In the genomic region with DNA sequence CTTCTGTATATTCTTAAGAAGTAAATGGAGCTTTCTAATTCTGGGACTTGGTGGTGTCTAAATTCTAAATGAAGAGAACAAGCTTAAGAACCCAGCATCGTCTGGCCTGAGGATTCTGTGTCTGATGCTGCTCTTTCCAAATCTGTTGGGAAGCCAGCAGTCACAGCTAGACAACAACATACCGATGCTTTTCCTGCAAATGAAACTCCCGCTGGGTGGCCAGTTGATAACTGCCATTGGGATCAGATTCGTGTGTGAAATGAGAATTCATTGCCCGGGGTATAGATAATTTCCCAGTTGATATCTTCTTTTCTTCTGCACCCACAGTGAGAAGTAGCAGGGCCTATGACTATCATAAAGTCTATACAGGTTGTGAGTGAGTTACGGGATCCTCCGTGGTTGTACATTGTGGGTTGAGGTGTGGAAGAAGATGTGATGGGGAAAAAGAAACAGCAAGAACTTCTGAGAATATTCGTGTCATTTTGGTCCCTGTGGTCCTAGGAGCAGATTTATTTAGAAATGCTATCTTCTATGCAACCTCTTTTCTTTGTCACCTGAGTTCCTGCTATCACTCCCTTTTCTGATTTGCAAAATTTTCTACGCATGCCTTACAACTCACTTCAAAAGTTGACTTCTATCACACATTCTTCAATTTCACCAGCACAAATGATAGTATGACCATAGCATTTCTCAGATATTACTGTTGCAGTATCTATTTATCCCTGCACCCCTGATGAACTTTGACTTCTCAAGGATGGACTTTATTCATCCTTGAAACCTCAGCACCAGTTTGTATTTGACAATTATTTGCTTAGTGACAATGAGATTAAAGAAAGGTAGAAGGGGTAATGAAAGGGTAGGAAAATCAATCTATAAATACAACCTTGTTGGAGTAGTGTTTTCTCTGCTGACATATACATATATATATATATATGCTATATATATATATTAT, we compare ENCODE assay signal across 1 cellular context.
A peak's percentile ranks its signal among the peaks of the same experiment; 100 is the strongest.
TF ChIP-seq lines count a peak whose summit lies in the region.

No MANE protein-coding gene starts in this region.

TF ChIP-seq in HepG2, 621 proteins besides CTCF, POLR2A, EP300 and RAD21 (continued from another document):
- TF ChIP-seq ZNF83 (CRISPR knock-in tag; IDR thresholded peaks at IDR 0.05; ENCODE audit: borderline replicate concordance), result no peak
- TF ChIP-seq MAZ (IDR thresholded peaks at IDR 0.05; ENCODE audit: borderline replicate concordance, low read depth, low read length), result no peak
- TF ChIP-seq MAZ (CRISPR knock-in tag; IDR thresholded peaks at IDR 0.05; ENCODE audit: low read depth), result no peak
- no peak for TF ChIP-seq NR2F6 (IDR thresholded peaks at IDR 0.05)
- TF ChIP-seq NR2F6 (CRISPR knock-in tag; IDR thresholded peaks at IDR 0.05), result 0 out of 2 replicates have a peak, but pooled peaks have one; percentile 10
- TF ChIP-seq SAP130 (CRISPR knock-in tag; IDR thresholded peaks at IDR 0.05; ENCODE audit: low read depth), result no peak
- no peak for TF ChIP-seq ZNF354B (CRISPR knock-in tag; IDR thresholded peaks at IDR 0.05)
- TF ChIP-seq, protein P1, sequence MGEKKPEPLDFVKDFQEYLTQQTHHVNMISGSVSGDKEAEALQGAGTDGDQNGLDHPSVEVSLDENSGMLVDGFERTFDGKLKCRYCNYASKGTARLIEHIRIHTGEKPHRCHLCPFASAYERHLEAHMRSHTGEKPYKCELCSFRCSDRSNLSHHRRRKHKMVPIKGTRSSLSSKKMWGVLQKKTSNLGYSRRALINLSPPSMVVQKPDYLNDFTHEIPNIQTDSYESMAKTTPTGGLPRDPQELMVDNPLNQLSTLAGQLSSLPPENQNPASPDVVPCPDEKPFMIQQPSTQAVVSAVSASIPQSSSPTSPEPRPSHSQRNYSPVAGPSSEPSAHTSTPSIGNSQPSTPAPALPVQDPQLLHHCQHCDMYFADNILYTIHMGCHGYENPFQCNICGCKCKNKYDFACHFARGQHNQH (CRISPR knock-in tag; IDR thresholded peaks at IDR 0.05), result no peak
- TF ChIP-seq ZSCAN30 (CRISPR knock-in tag; IDR thresholded peaks at IDR 0.05), result no peak
- no peak for TF ChIP-seq GPN1 (CRISPR knock-in tag; IDR thresholded peaks at IDR 0.05; ENCODE audit: borderline replicate concordance)
- no peak for TF ChIP-seq ZNF101 (CRISPR knock-in tag; IDR thresholded peaks at IDR 0.05; ENCODE audit: borderline replicate concordance, low read depth)
- no peak for TF ChIP-seq SOX5 (CRISPR knock-in tag; IDR thresholded peaks at IDR 0.05; ENCODE audit: borderline replicate concordance)
- no peak for TF ChIP-seq ZNF616 (CRISPR knock-in tag; IDR thresholded peaks at IDR 0.05; ENCODE audit: low read depth)
- TF ChIP-seq, protein P2, sequence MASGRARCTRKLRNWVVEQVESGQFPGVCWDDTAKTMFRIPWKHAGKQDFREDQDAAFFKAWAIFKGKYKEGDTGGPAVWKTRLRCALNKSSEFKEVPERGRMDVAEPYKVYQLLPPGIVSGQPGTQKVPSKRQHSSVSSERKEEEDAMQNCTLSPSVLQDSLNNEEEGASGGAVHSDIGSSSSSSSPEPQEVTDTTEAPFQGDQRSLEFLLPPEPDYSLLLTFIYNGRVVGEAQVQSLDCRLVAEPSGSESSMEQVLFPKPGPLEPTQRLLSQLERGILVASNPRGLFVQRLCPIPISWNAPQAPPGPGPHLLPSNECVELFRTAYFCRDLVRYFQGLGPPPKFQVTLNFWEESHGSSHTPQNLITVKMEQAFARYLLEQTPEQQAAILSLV (CRISPR knock-in tag; IDR thresholded peaks at IDR 0.05; ENCODE audit: borderline replicate concordance), result no peak
- peak; percentile 15; the same call in 1 of the 2 replicates for TF ChIP-seq IRF2 (CRISPR knock-in tag; IDR thresholded peaks at IDR 0.05)
- TF ChIP-seq RARA (CRISPR knock-in tag; IDR thresholded peaks at IDR 0.05), result no peak
- TF ChIP-seq SNRNP70 (IDR thresholded peaks at IDR 0.05; ENCODE audit: low read depth, low read length), result no peak
- TF ChIP-seq NFYB (CRISPR knock-in tag; IDR thresholded peaks at IDR 0.05), result no peak
- no peak for TF ChIP-seq ISL2 (CRISPR knock-in tag; IDR thresholded peaks at IDR 0.05)
- 0 out of 2 replicates have a peak, but pooled peaks have one; percentile 1 for TF ChIP-seq ZNF564 (CRISPR knock-in tag; IDR thresholded peaks at IDR 0.05)
- no peak for TF ChIP-seq MIER2 (CRISPR knock-in tag; IDR thresholded peaks at IDR 0.05)
- TF ChIP-seq ZNF460 (CRISPR knock-in tag; IDR thresholded peaks at IDR 0.05; ENCODE audit: borderline replicate concordance), result no peak
- peak; percentile 54; the same call in 1 of the 2 replicates for TF ChIP-seq POLR2G (IDR thresholded peaks at IDR 0.05; ENCODE audit: low read depth, low read length)
- no peak for TF ChIP-seq ZFYVE20 (CRISPR knock-in tag; IDR thresholded peaks at IDR 0.05; ENCODE audit: borderline replicate concordance, low read depth)
- TF ChIP-seq, protein P3, sequence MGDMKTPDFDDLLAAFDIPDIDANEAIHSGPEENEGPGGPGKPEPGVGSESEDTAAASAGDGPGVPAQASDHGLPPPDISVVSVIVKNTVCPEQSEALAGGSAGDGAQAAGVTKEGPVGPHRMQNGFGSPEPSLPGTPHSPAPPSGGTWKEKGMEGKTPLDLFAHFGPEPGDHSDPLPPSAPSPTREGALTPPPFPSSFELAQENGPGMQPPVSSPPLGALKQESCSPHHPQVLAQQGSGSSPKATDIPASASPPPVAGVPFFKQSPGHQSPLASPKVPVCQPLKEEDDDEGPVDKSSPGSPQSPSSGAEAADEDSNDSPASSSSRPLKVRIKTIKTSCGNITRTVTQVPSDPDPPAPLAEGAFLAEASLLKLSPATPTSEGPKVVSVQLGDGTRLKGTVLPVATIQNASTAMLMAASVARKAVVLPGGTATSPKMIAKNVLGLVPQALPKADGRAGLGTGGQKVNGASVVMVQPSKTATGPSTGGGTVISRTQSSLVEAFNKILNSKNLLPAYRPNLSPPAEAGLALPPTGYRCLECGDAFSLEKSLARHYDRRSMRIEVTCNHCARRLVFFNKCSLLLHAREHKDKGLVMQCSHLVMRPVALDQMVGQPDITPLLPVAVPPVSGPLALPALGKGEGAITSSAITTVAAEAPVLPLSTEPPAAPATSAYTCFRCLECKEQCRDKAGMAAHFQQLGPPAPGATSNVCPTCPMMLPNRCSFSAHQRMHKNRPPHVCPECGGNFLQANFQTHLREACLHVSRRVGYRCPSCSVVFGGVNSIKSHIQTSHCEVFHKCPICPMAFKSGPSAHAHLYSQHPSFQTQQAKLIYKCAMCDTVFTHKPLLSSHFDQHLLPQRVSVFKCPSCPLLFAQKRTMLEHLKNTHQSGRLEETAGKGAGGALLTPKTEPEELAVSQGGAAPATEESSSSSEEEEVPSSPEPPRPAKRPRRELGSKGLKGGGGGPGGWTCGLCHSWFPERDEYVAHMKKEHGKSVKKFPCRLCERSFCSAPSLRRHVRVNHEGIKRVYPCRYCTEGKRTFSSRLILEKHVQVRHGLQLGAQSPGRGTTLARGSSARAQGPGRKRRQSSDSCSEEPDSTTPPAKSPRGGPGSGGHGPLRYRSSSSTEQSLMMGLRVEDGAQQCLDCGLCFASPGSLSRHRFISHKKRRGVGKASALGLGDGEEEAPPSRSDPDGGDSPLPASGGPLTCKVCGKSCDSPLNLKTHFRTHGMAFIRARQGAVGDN (CRISPR knock-in tag; IDR thresholded peaks at IDR 0.05), result no peak
- TF ChIP-seq TOPORS (CRISPR knock-in tag; IDR thresholded peaks at IDR 0.05), result no peak
- TF ChIP-seq, protein P4, sequence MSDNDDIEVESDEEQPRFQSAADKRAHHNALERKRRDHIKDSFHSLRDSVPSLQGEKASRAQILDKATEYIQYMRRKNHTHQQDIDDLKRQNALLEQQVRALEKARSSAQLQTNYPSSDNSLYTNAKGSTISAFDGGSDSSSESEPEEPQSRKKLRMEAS (IDR thresholded peaks at IDR 0.05), result no peak
- 0 out of 2 replicates have a peak, but pooled peaks have one; percentile 29 for TF ChIP-seq HMG20A (CRISPR knock-in tag; IDR thresholded peaks at IDR 0.05; ENCODE audit: borderline replicate concordance)
- TF ChIP-seq, protein P5, sequence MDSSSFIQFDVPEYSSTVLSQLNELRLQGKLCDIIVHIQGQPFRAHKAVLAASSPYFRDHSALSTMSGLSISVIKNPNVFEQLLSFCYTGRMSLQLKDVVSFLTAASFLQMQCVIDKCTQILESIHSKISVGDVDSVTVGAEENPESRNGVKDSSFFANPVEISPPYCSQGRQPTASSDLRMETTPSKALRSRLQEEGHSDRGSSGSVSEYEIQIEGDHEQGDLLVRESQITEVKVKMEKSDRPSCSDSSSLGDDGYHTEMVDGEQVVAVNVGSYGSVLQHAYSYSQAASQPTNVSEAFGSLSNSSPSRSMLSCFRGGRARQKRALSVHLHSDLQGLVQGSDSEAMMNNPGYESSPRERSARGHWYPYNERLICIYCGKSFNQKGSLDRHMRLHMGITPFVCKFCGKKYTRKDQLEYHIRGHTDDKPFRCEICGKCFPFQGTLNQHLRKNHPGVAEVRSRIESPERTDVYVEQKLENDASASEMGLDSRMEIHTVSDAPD (CRISPR knock-in tag; IDR thresholded peaks at IDR 0.05), result no peak
- TF ChIP-seq KDM6A (CRISPR knock-in tag; IDR thresholded peaks at IDR 0.05; ENCODE audit: low read depth), result no peak
- TF ChIP-seq ZNF225 (CRISPR knock-in tag; IDR thresholded peaks at IDR 0.05), result no peak
- TF ChIP-seq RBFOX2 (IDR thresholded peaks at IDR 0.05; ENCODE audit: low read depth, low read length), result peak; percentile 27; the same call in 1 of the 2 replicates
- no peak for TF ChIP-seq PHF8 (CRISPR knock-in tag; IDR thresholded peaks at IDR 0.05)
- TF ChIP-seq, protein P6, sequence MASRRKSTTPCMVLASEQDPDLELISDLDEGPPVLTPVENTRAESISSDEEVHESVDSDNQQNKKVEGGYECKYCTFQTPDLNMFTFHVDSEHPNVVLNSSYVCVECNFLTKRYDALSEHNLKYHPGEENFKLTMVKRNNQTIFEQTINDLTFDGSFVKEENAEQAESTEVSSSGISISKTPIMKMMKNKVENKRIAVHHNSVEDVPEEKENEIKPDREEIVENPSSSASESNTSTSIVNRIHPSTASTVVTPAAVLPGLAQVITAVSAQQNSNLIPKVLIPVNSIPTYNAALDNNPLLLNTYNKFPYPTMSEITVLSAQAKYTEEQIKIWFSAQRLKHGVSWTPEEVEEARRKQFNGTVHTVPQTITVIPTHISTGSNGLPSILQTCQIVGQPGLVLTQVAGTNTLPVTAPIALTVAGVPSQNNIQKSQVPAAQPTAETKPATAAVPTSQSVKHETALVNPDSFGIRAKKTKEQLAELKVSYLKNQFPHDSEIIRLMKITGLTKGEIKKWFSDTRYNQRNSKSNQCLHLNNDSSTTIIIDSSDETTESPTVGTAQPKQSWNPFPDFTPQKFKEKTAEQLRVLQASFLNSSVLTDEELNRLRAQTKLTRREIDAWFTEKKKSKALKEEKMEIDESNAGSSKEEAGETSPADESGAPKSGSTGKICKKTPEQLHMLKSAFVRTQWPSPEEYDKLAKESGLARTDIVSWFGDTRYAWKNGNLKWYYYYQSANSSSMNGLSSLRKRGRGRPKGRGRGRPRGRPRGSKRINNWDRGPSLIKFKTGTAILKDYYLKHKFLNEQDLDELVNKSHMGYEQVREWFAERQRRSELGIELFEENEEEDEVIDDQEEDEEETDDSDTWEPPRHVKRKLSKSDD (CRISPR knock-in tag; IDR thresholded peaks at IDR 0.05; ENCODE audit: low read depth), result no peak
- TF ChIP-seq SMC3 (IDR thresholded peaks at IDR 0.05; ENCODE audit: low read length), result no peak
- TF ChIP-seq RNF2 (conservative IDR thresholded peaks at IDR 0.05; ENCODE audit: low read depth), result no peak
- no peak for TF ChIP-seq ZNF782 (CRISPR knock-in tag; IDR thresholded peaks at IDR 0.05; ENCODE audit: borderline replicate concordance)
